ENCODE assay signal across 10 cellular contexts in genomic region chr11:46117842-46118241, GRCh38. TPM values are rescaled to one million over a fixed set of nuclear protein-coding genes. Genes with fewer than 3 reads are reported as not detected.
DNase-seq lines count a peak whose midpoint lies in the region; ATAC-seq and TF ChIP-seq lines count a peak whose summit lies in the region.
"Had no signal": no experiment of that assay in that cellular context is flagged by ENCODE, and none has a peak within 500 bp of the region (broad histone marks: within the 10 kb centered on the region; RNA-seq: fewer than 3 reads in every experiment).

No MANE protein-coding gene starts in this region.

- H3K4me3 Mint-ChIP-seq in nephron progenitor cell = peak overlapping the region; percentile 97

- no peak for ATAC-seq in DND-41 (ENCODE audit: insufficient read depth, low read depth)

- H3K27ac ChIP-seq in DND-41 (ENCODE audit: low read length) (no peak overlapping the region), adrenal gland (peak overlapping the region in 3 of 5 donors; percentile 3 to 93 (median 77)), caudate nucleus (ENCODE audit: low read depth, low read length) (no peak overlapping the region)

- peaks cover 49% of the 10 kb centered on the region for H3K4me1 ChIP-seq in DND-41 (ENCODE audit: insufficient read depth, low read length)
- H3K4me1 ChIP-seq in adrenal gland (replicated peaks in 1 of 2) = peaks cover 25 to 60% of the 10 kb centered on the region in 2 donors

- no peak overlapping the region for H2AFZ ChIP-seq in DND-41 (ENCODE audit: low read depth, low read length)

- H3K27me3 Mint-ChIP-seq in nephron progenitor cell (ENCODE audit: low read depth, poor library complexity) = peaks cover 4% of the 10 kb centered on the region
- H3K27me3 Mint-ChIP-seq: naive B cell had no signal

- H3K36me3 ChIP-seq in DND-41 (ENCODE audit: insufficient read depth, low read length) = no peaks in the 10 kb centered on the region
- no peaks in the 10 kb centered on the region for H3K36me3 ChIP-seq in adrenal gland (replicated peaks in 1 of 2)

- in situ Hi-C loops in KBM-7 (cut with MboI; ENCODE audit: low pct_unique_long_range_greater_than_20kb, low sequenced_read_pairs) = no loop called here

- DNase-seq in DND-41 (no peak), KBM-7 (peak; percentile 45), adrenal gland (no peak), nephron progenitor cell (no peak), lower leg skin (ENCODE audit: low spot score in 2 of 2) (no peak), cerebellum (ENCODE audit: low spot score) (no peak), epidermal melanocyte (ENCODE audit: insufficient read length, low spot score) (no peak), caudate nucleus (lab: John Stamatoyannopoulos, UW) (no peak)
- DNase-seq: naive B cell, substantia nigra had no signal

- H3K9me3 Mint-ChIP-seq in nephron progenitor cell = no peaks in the 10 kb centered on the region
- H3K9me3 Mint-ChIP-seq: naive B cell had no signal

- H3K27me3 ChIP-seq in DND-41 (ENCODE audit: insufficient read depth, low read length, poor library complexity) = no peaks in the 10 kb centered on the region
- H3K27me3 ChIP-seq in adrenal gland = no peaks in the 10 kb centered on the region

- H3K9me3 ChIP-seq in DND-41 (ENCODE audit: insufficient read depth, low read length, severe bottlenecking) (no peaks in the 10 kb centered on the region), adrenal gland (replicated peaks in 1 of 3) (no peaks in the 10 kb centered on the region)

- H3K27ac Mint-ChIP-seq in nephron progenitor cell = no peak overlapping the region

- H3K9ac ChIP-seq in DND-41 (ENCODE audit: low read depth, low read length) = peak overlapping the region; percentile 88; the same call in 1 of the 2 replicates

- peak overlapping the region in 1 of 2 experiments; percentile 81; a peak in 2 of 4 replicates for H3K4me3 ChIP-seq in DND-41 (ENCODE audit: low read depth in 1 of 2, low read length in 2 of 2)
- H3K4me3 ChIP-seq in adrenal gland = peak overlapping the region in 1 of 4 donors; percentile 93
- H3K4me3 ChIP-seq in lower leg skin (ENCODE audit: low read depth, poor library complexity, severe bottlenecking) = no peak overlapping the region

- H3K4me2 ChIP-seq in DND-41 (ENCODE audit: insufficient read depth, low read length) = peak overlapping the region; percentile 97

- intact Hi-C loops in adrenal gland (cut with DNase I) = no loop called here
- intact Hi-C loops in lower leg skin (cut with DNase I; ENCODE audit: low total_unique reads) = no loop called here

- TF ChIP-seq CTCF in DND-41 (IDR thresholded peaks at IDR 0.05; ENCODE audit: borderline replicate concordance, extremely low read depth, low read length, poor library complexity, severe bottlenecking) = peak; percentile 62
- peak in 1 of 6 experiments; percentile 23 for TF ChIP-seq CTCF in adrenal gland (IDR thresholded peaks at IDR 0.05)
- TF ChIP-seq CTCF in nephron progenitor cell (IDR thresholded peaks at IDR 0.05) = no peak
- no peak for TF ChIP-seq CTCF in lower leg skin (IDR thresholded peaks at IDR 0.05)

- peaks cover 3% of the 10 kb centered on the region; the same call in 1 of the 2 replicates for H4K20me1 ChIP-seq in DND-41 (ENCODE audit: insufficient read depth, low read length)

- peaks cover 5% of the 10 kb centered on the region for H3K36me3 Mint-ChIP-seq in nephron progenitor cell (ENCODE audit: low read depth)
- H3K36me3 Mint-ChIP-seq: naive B cell had no signal

- peaks cover 69% of the 10 kb centered on the region for H3K4me1 Mint-ChIP-seq in nephron progenitor cell

- TF ChIP-seq POLR2A in adrenal gland (IDR thresholded peaks at IDR 0.05) (no peak), lower leg skin (IDR thresholded peaks at IDR 0.05) (no peak)

- H3K79me2 ChIP-seq in DND-41 (ENCODE audit: insufficient read depth, low read length) = peaks cover 80% of the 10 kb centered on the region

RNA-seq across cellular contexts. Expression of gene PHF21A, which starts 3.4 kb away (rescaled TPM):
- total RNA-seq in adrenal gland = 10 to 100 TPM; 28.4 to 85.1 (median 50.7) TPM
- polyA plus RNA-seq in adrenal gland = 10 to 100 TPM; 28.9 to 48.7 (median 38.4) TPM
- total RNA-seq in lower leg skin = 10 to 100 TPM; 16.4 to 52.4 (median 31.5) TPM
- total RNA-seq in cerebellum = 29.4 TPM

Comparison
In these comparisons a context has a peak if more than half of its experiments do, and no peak if none do; other contexts are left out.
1. H3K27ac ChIP-seq: peak in adrenal gland (3 of 5); none in DND-41 (single experiment) and caudate nucleus (single experiment).